In genomic region chr3:197224034-197224444, GRCh38 we compare ENCODE assay signal across 1 cellular context.
TF ChIP-seq lines count a peak whose summit lies in the region.

No MANE protein-coding gene starts in this region.

TF ChIP-seq in H1, 55 proteins besides CTCF, POLR2A, EP300 and RAD21 (continued from another document):
- TF ChIP-seq CHD7 (IDR thresholded peaks at IDR 0.05; ENCODE audit: insufficient replicate concordance, low read length) (no peak), CHD2 (IDR thresholded peaks at IDR 0.05; ENCODE audit: low read length) (no peak), KDM4A (IDR thresholded peaks at IDR 0.05; ENCODE audit: low read depth, low read length, severe bottlenecking) (no peak)
